1 cellular context compared by ENCODE assay signal in genomic region chr20:59032023-59032712, GRCh38.
TF ChIP-seq lines count a peak whose summit lies in the region.

Gene ATP5F1E, minus strand, starts transcription at chr20:59032335. Its CDS starts 84 bp downstream, at chr20:59032251.

TF ChIP-seq in HepG2, 621 proteins besides CTCF, POLR2A, EP300 and RAD21 (continued from another document and continues in another):
- TF ChIP-seq, protein P1, sequence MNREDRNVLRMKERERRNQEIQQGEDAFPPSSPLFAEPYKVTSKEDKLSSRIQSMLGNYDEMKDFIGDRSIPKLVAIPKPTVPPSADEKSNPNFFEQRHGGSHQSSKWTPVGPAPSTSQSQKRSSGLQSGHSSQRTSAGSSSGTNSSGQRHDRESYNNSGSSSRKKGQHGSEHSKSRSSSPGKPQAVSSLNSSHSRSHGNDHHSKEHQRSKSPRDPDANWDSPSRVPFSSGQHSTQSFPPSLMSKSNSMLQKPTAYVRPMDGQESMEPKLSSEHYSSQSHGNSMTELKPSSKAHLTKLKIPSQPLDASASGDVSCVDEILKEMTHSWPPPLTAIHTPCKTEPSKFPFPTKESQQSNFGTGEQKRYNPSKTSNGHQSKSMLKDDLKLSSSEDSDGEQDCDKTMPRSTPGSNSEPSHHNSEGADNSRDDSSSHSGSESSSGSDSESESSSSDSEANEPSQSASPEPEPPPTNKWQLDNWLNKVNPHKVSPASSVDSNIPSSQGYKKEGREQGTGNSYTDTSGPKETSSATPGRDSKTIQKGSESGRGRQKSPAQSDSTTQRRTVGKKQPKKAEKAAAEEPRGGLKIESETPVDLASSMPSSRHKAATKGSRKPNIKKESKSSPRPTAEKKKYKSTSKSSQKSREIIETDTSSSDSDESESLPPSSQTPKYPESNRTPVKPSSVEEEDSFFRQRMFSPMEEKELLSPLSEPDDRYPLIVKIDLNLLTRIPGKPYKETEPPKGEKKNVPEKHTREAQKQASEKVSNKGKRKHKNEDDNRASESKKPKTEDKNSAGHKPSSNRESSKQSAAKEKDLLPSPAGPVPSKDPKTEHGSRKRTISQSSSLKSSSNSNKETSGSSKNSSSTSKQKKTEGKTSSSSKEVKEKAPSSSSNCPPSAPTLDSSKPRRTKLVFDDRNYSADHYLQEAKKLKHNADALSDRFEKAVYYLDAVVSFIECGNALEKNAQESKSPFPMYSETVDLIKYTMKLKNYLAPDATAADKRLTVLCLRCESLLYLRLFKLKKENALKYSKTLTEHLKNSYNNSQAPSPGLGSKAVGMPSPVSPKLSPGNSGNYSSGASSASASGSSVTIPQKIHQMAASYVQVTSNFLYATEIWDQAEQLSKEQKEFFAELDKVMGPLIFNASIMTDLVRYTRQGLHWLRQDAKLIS (CRISPR knock-in tag; IDR thresholded peaks at IDR 0.05), result peak; percentile 86; the same call in 1 of the 2 replicates
- TF ChIP-seq ZNF678 (CRISPR knock-in tag; IDR thresholded peaks at IDR 0.05) (peak; percentile 97), SP2 (CRISPR knock-in tag; IDR thresholded peaks at IDR 0.05) (peak; percentile 95), TCF7L2 (IDR thresholded peaks at IDR 0.05; ENCODE audit: low read depth, low read length) (no peak), MIER3 (CRISPR knock-in tag; IDR thresholded peaks at IDR 0.05; ENCODE audit: borderline replicate concordance) (peak; percentile 86), NR2F2 (IDR thresholded peaks at IDR 0.05; ENCODE audit: borderline replicate concordance, low read depth) (no peak; the same call in 1 of the 2 replicates), IKZF5 (CRISPR knock-in tag; IDR thresholded peaks at IDR 0.05) (peak; percentile 93), ZSCAN31 (CRISPR knock-in tag; IDR thresholded peaks at IDR 0.05; ENCODE audit: low read depth) (peak; percentile 97), TOPORS (CRISPR knock-in tag; IDR thresholded peaks at IDR 0.05) (peak; percentile 91), RARA (CRISPR knock-in tag; IDR thresholded peaks at IDR 0.05) (peak; percentile 60), ZNF136 (CRISPR knock-in tag; IDR thresholded peaks at IDR 0.05; ENCODE audit: low read depth) (peak; percentile 84; the same call in 1 of the 2 replicates), ZNF550 (CRISPR knock-in tag; IDR thresholded peaks at IDR 0.05; ENCODE audit: borderline replicate concordance) (no peak; the same call in 1 of the 2 replicates), DNMT3B (CRISPR knock-in tag; conservative IDR thresholded peaks at IDR 0.05) (peak; percentile 43; the same call in 1 of the 2 replicates), RORA (CRISPR knock-in tag; IDR thresholded peaks at IDR 0.05) (no peak), IRF1 (CRISPR knock-in tag; IDR thresholded peaks at IDR 0.05; ENCODE audit: low read depth) (peak; percentile 77; the same call in 1 of the 2 replicates), YEATS4 (CRISPR knock-in tag; IDR thresholded peaks at IDR 0.05; ENCODE audit: borderline replicate concordance) (peak; percentile 89), SMARCC2 (IDR thresholded peaks at IDR 0.05) (no peak), DR1 (CRISPR knock-in tag; IDR thresholded peaks at IDR 0.05) (peak; percentile 94), TARDBP (CRISPR knock-in tag; IDR thresholded peaks at IDR 0.05) (peak; percentile 71; the same call in 1 of the 2 replicates), STAG1 (CRISPR knock-in tag; IDR thresholded peaks at IDR 0.05) (peak; percentile 34; the same call in 1 of the 2 replicates), NFIC (IDR thresholded peaks at IDR 0.05; ENCODE audit: low read length) (no peak), ZKSCAN5 (CRISPR knock-in tag; IDR thresholded peaks at IDR 0.05) (0 out of 2 replicates have a peak, but pooled peaks have one; percentile 27), ZNF746 (CRISPR knock-in tag; IDR thresholded peaks at IDR 0.05) (peak; percentile 29; the same call in 1 of the 2 replicates), PATZ1 (CRISPR knock-in tag; IDR thresholded peaks at IDR 0.05) (peak; percentile 89), HMG20A (CRISPR knock-in tag; IDR thresholded peaks at IDR 0.05; ENCODE audit: borderline replicate concordance) (peak; percentile 27), KLF9 (CRISPR knock-in tag; IDR thresholded peaks at IDR 0.05; ENCODE audit: low read depth) (peak; percentile 64; the same call in 1 of the 2 replicates), ZNF335 (CRISPR knock-in tag; IDR thresholded peaks at IDR 0.05) (peak; percentile 72; the same call in 1 of the 2 replicates), MAZ (IDR thresholded peaks at IDR 0.05; ENCODE audit: borderline replicate concordance, low read depth, low read length) (peak; percentile 95), MAZ (CRISPR knock-in tag; IDR thresholded peaks at IDR 0.05; ENCODE audit: low read depth) (peak; percentile 99), PBX3 (CRISPR knock-in tag; IDR thresholded peaks at IDR 0.05; ENCODE audit: borderline replicate concordance) (peak; percentile 89), ZNF607 (CRISPR knock-in tag; IDR thresholded peaks at IDR 0.05; ENCODE audit: borderline replicate concordance) (peak; percentile 97), TFAP4 (IDR thresholded peaks at IDR 0.05; ENCODE audit: borderline replicate concordance, low read depth) (peak; percentile 44; the same call in 1 of the 2 replicates), GTF2F1 (IDR thresholded peaks at IDR 0.05; ENCODE audit: low read length) (0 out of 2 replicates have a peak, but pooled peaks have one; percentile 20), DRAP1 (CRISPR knock-in tag; IDR thresholded peaks at IDR 0.05) (peak; percentile 92), GATAD1 (CRISPR knock-in tag; IDR thresholded peaks at IDR 0.05) (peak; percentile 83), MIER2 (CRISPR knock-in tag; IDR thresholded peaks at IDR 0.05) (peak; percentile 41; the same call in 1 of the 2 replicates)
- TF ChIP-seq, protein P2, sequence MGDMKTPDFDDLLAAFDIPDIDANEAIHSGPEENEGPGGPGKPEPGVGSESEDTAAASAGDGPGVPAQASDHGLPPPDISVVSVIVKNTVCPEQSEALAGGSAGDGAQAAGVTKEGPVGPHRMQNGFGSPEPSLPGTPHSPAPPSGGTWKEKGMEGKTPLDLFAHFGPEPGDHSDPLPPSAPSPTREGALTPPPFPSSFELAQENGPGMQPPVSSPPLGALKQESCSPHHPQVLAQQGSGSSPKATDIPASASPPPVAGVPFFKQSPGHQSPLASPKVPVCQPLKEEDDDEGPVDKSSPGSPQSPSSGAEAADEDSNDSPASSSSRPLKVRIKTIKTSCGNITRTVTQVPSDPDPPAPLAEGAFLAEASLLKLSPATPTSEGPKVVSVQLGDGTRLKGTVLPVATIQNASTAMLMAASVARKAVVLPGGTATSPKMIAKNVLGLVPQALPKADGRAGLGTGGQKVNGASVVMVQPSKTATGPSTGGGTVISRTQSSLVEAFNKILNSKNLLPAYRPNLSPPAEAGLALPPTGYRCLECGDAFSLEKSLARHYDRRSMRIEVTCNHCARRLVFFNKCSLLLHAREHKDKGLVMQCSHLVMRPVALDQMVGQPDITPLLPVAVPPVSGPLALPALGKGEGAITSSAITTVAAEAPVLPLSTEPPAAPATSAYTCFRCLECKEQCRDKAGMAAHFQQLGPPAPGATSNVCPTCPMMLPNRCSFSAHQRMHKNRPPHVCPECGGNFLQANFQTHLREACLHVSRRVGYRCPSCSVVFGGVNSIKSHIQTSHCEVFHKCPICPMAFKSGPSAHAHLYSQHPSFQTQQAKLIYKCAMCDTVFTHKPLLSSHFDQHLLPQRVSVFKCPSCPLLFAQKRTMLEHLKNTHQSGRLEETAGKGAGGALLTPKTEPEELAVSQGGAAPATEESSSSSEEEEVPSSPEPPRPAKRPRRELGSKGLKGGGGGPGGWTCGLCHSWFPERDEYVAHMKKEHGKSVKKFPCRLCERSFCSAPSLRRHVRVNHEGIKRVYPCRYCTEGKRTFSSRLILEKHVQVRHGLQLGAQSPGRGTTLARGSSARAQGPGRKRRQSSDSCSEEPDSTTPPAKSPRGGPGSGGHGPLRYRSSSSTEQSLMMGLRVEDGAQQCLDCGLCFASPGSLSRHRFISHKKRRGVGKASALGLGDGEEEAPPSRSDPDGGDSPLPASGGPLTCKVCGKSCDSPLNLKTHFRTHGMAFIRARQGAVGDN (CRISPR knock-in tag; IDR thresholded peaks at IDR 0.05), result peak; percentile 100
- TF ChIP-seq, protein P3, sequence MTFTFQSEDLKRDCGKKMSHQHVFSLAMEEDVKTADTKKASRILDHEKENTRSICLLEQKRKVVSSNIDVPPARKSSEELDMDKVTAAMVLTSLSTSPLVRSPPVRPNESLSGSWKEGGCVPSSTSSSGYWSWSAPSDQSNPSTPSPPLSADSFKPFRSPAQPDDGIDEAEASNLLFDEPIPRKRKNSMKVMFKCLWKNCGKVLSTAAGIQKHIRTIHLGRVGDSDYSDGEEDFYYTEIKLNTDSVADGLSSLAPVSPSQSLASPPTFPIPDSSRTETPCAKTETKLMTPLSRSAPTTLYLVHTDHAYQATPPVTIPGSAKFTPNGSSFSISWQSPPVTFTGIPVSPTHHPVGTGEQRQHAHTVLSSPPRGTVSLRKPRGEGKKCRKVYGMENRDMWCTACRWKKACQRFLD (CRISPR knock-in tag; IDR thresholded peaks at IDR 0.05; ENCODE audit: borderline replicate concordance), result peak; percentile 75; the same call in 1 of the 2 replicates
- TF ChIP-seq, protein P4, sequence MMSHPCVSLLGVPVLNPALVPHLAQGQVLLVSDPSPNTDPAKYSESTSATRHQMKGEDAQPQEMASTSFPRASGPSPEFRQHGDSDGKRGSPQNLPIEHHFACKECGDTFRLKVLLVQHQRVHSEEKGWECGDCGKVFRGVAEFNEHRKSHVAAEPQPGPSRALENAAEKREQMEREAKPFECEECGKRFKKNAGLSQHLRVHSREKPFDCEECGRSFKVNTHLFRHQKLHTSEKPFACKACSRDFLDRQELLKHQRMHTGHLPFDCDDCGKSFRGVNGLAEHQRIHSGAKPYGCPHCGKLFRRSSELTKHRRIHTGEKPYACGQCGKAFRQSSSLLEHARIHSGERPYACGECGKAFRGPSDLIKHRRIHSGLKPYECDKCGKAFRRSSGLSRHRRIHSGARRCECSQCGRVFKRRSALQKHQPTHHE (CRISPR knock-in tag; IDR thresholded peaks at IDR 0.05; ENCODE audit: borderline replicate concordance), result peak; percentile 90
- TF ChIP-seq, protein P5, sequence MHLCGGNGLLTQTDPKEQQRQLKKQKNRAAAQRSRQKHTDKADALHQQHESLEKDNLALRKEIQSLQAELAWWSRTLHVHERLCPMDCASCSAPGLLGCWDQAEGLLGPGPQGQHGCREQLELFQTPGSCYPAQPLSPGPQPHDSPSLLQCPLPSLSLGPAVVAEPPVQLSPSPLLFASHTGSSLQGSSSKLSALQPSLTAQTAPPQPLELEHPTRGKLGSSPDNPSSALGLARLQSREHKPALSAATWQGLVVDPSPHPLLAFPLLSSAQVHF (CRISPR knock-in tag; IDR thresholded peaks at IDR 0.05), result peak; percentile 86
- TF ChIP-seq, protein P6, sequence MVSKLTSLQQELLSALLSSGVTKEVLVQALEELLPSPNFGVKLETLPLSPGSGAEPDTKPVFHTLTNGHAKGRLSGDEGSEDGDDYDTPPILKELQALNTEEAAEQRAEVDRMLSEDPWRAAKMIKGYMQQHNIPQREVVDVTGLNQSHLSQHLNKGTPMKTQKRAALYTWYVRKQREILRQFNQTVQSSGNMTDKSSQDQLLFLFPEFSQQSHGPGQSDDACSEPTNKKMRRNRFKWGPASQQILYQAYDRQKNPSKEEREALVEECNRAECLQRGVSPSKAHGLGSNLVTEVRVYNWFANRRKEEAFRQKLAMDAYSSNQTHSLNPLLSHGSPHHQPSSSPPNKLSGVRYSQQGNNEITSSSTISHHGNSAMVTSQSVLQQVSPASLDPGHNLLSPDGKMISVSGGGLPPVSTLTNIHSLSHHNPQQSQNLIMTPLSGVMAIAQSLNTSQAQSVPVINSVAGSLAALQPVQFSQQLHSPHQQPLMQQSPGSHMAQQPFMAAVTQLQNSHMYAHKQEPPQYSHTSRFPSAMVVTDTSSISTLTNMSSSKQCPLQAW (CRISPR knock-in tag; IDR thresholded peaks at IDR 0.05), result peak; percentile 83
